9 cellular contexts compared by ENCODE assay signal in genomic region chr16:82016268-82016667, GRCh38. TPM values are rescaled to one million over a fixed set of nuclear protein-coding genes. Genes with fewer than 3 reads are reported as not detected.
DNase-seq lines count a peak whose midpoint lies in the region; ATAC-seq and TF ChIP-seq lines count a peak whose summit lies in the region.
"Had no signal": no experiment of that assay in that cellular context is flagged by ENCODE, and none has a peak within 500 bp of the region (broad histone marks: within the 10 kb centered on the region; RNA-seq: fewer than 3 reads in every experiment).

No MANE protein-coding gene starts in this region.

- intact Hi-C loops in PC-3 (cut with micrococcal nuclease) = no loop called here

- no peaks in the 10 kb centered on the region for H3F3A ChIP-seq in PC-3 (ENCODE audit: low read length, unreplicated experiment)

- H3K4me2 ChIP-seq in PC-3 (ENCODE audit: low read length) = peak overlapping the region; percentile 58

- peaks cover 21% of the 10 kb centered on the region for H3K27me3 Mint-ChIP-seq in nephron progenitor cell (ENCODE audit: low read depth, poor library complexity)

- H3K27ac ChIP-seq in PC-3 (ENCODE audit: low read length) = no peak overlapping the region

- peaks cover 19% of the 10 kb centered on the region for H3K9me3 Mint-ChIP-seq in nephron progenitor cell

- no peaks in the 10 kb centered on the region for H3K9me3 ChIP-seq in PC-3 (ENCODE audit: low read length)

- no peaks in the 10 kb centered on the region for H3K79me2 ChIP-seq in PC-3 (ENCODE audit: low read length)

- peaks cover 22% of the 10 kb centered on the region for H3K27me3 ChIP-seq in PC-3 (ENCODE audit: low read length)

- ATAC-seq in PC-3 (peak; percentile 49), HG03565 (IDR thresholded peaks at IDR 0.05; ENCODE audit: unreplicated experiment) (no peak)

- no peak overlapping the region for H2AFZ ChIP-seq in PC-3 (ENCODE audit: low read length)

- H3K36me3 ChIP-seq in PC-3 (ENCODE audit: low read depth, low read length) = no peaks in the 10 kb centered on the region

- H3K4me3 Mint-ChIP-seq in nephron progenitor cell = no peak overlapping the region
- H3K4me3 Mint-ChIP-seq: activated naive CD8-positive, alpha-beta T cell treated with anti-CD3 and anti-CD28 coated beads for 36 hours had no signal

- BruUV-seq in PC-3 (replicated peaks; lab: Mats Ljungman, UMichigan) = no TSS peak

- H3K4me1 Mint-ChIP-seq in nephron progenitor cell = no peaks in the 10 kb centered on the region

- POLR2A ChIA-PET in PC-3 (lab: Charles Lee; ENCODE audit: unreplicated experiment) = no interaction called here

- H3K27ac Mint-ChIP-seq in nephron progenitor cell = no peak overlapping the region
- H3K27ac Mint-ChIP-seq: activated naive CD8-positive, alpha-beta T cell treated with anti-CD3 and anti-CD28 coated beads for 36 hours had no signal

- H3K4me1 ChIP-seq in PC-3 (ENCODE audit: insufficient read depth, low read length) = no peaks in the 10 kb centered on the region

- CTCF ChIA-PET in PC-3 (lab: Charles Lee) = interaction anchor here (1.0 kb wide), 1 partner anchor 19 kb away, joined by 3 read pairs; no protein-coding TSS in a partner anchor

- peaks cover 4% of the 10 kb centered on the region for H3K36me3 Mint-ChIP-seq in nephron progenitor cell (ENCODE audit: low read depth)

- no peaks in the 10 kb centered on the region for H4K20me1 ChIP-seq in PC-3 (ENCODE audit: low read length)

- no peak overlapping the region for H3K4me3 ChIP-seq in PC-3 (ENCODE audit: low read length)
- H3K4me3 ChIP-seq in fibroblast of pulmonary artery (replicated peaks; ENCODE audit: low read depth, low read length) = no peak overlapping the region

- no peaks in the 10 kb centered on the region for H3K9me2 ChIP-seq in PC-3 (replicated peaks; ENCODE audit: low read length)

- peak; percentile 53 for TF ChIP-seq CTCF in PC-3 (conservative IDR thresholded peaks at IDR 0.05; ENCODE audit: low read depth, low read length)
- peak; percentile 39 for TF ChIP-seq CTCF in fibroblast of pulmonary artery (IDR thresholded peaks at IDR 0.05; ENCODE audit: low read length, missing control alignments)
- TF ChIP-seq CTCF in nephron progenitor cell (IDR thresholded peaks at IDR 0.05) = no peak

- H3K9ac ChIP-seq in PC-3 (ENCODE audit: low read length) = no peak overlapping the region

- peak; percentile 1 to 7 for DNase-seq in NOMO-1 (lab: John Stamatoyannopoulos, UW; ENCODE audit: unreplicated experiment in 2 of 2)
- DNase-seq in NOMO-1 treated with dmso at 0.1 percent for 144 hours (lab: John Stamatoyannopoulos, UW; ENCODE audit: unreplicated experiment) = no peak
- peak; percentile 47 for DNase-seq in PC-3
- peak; percentile 39 for DNase-seq in fibroblast of pulmonary artery (ENCODE audit: low read depth)
- peak; percentile 46 for DNase-seq in stromal cell of bone marrow (ENCODE audit: low read depth)
- DNase-seq in cortex of kidney (lab: John Stamatoyannopoulos, UW) = no peak
- no peak for DNase-seq in nephron progenitor cell
- DNase-seq: activated naive CD8-positive, alpha-beta T cell treated with anti-CD3 and anti-CD28 coated beads for 36 hours had no signal

RNA-seq across cellular contexts. Expression of gene SDR42E1, which starts 5.0 kb away (rescaled TPM):
- total RNA-seq in PC-3 (2014; rRNA removed) = not detected in 2 replicates

RNA-seq across cellular contexts. Expression of gene HSD17B2, which starts 18.8 kb away (rescaled TPM):
- total RNA-seq in PC-3 (2014; rRNA removed) = 3.1 and 5.2 TPM in 2 replicates
- total RNA-seq: activated naive CD8-positive, alpha-beta T cell treated with anti-CD3 and anti-CD28 coated beads for 36 hours had no signal

Comparison
In these comparisons a context has a peak if more than half of its experiments do, and no peak if none do; other contexts are left out.
1. DNase-seq: peak in NOMO-1 (2 of 2), PC-3 (single experiment), fibroblast of pulmonary artery (single experiment) and stromal cell of bone marrow (single experiment); none in NOMO-1 treated with dmso at 0.1 percent for 144 hours (single experiment), cortex of kidney (single experiment) and nephron progenitor cell (single experiment).